Comparison of ENCODE assay signal across 8 cellular contexts in the genomic region with DNA sequence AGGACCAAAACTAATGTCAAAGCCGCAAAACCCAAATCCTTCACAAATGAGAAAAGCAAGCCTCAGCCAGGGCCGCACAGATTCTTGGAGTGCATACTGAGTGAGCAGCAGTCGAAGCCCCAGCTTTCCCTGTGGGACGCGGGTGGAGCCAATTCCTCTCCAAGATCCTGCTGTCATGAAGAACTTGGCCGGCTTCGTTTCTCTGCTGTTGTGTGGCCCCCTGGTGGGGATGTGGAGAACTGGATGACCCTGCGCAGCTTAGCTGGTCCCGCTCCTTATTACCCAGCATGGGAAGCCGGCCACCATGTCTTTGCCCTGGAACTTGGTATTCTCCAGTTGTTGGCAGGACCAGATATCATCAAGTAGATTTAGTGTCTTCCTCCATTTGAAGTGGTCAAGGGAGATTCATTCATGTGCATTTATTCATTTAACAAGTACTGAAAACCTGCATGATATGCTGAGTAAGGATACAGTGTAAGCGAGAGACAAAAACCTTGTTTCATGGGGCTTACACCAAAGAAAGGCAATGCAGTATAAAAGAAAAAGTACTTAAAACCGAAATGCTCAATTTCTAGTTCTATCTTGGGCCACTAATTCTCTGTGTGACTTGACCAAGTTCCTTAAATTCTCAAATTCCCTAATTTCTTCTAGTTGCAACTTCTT. TPM values are rescaled to one million over a fixed set of nuclear protein-coding genes. Genes with fewer than 3 reads are reported as not detected.
DNase-seq lines count a peak whose midpoint lies in the region; ATAC-seq and TF ChIP-seq lines count a peak whose summit lies in the region.

No MANE protein-coding gene starts in this region.

- peaks cover 40% of the 10 kb centered on the region for H3K4me1 Mint-ChIP-seq in activated naive CD8-positive, alpha-beta T cell treated with anti-CD3 and anti-CD28 coated beads, Interleukin-2, amount 50 U/mL, for 24 hours

- peaks cover 0 to 46% (median 0%) of the 10 kb centered on the region in 9 donors for H3K36me3 ChIP-seq in heart right ventricle

- no peak for TF ChIP-seq POLR2A in GM18505 (IDR thresholded peaks at IDR 0.05; ENCODE audit: borderline replicate concordance, extremely low read depth, insufficient read depth, insufficient read length)

- no peaks in the 10 kb centered on the region for H3K9me3 ChIP-seq in heart right ventricle

- H3K27me3 Mint-ChIP-seq in activated naive CD8-positive, alpha-beta T cell treated with anti-CD3 and anti-CD28 coated beads, Interleukin-2, amount 50 U/mL, for 24 hours = no peaks in the 10 kb centered on the region

- H3K27me3 ChIP-seq in heart right ventricle = peaks cover 0 to 8% (median 0%) of the 10 kb centered on the region in 7 donors

- WGBS in heart right ventricle, 2 donors = 15 to 18% methylated on average over 12 of the region's 12 CpGs

- ATAC-seq in activated naive CD8-positive, alpha-beta T cell treated with anti-CD3 and anti-CD28 coated beads, Interleukin-2, amount 50 U/mL, for 24 hours = peak; percentile 64
- peak; percentile 93 to 98 (median 96) for ATAC-seq in heart right ventricle
- no peak for ATAC-seq in GM18505 (IDR thresholded peaks at IDR 0.05; ENCODE audit: unreplicated experiment)

- peaks cover 52% of the 10 kb centered on the region for H3K36me3 Mint-ChIP-seq in activated naive CD8-positive, alpha-beta T cell treated with anti-CD3 and anti-CD28 coated beads, Interleukin-2, amount 50 U/mL, for 24 hours (ENCODE audit: low read depth)

- no peak overlapping the region for H3K27ac ChIP-seq in heart right ventricle

- no peaks in the 10 kb centered on the region for H3K9me3 Mint-ChIP-seq in activated naive CD8-positive, alpha-beta T cell treated with anti-CD3 and anti-CD28 coated beads, Interleukin-2, amount 50 U/mL, for 24 hours

- H3K4me3 ChIP-seq in heart right ventricle = no peak overlapping the region

- no peak overlapping the region for H3K4me3 Mint-ChIP-seq in activated naive CD8-positive, alpha-beta T cell treated with anti-CD3 and anti-CD28 coated beads, Interleukin-2, amount 50 U/mL, for 24 hours

- intact Hi-C loops in heart right ventricle (cut with DNase I) = loop anchor here (1.0 to 10.0 kb wide), 12 partner anchors 126 to 263 kb away; a partner anchor contains a TSS

- no peak overlapping the region for H3K27ac Mint-ChIP-seq in activated naive CD8-positive, alpha-beta T cell treated with anti-CD3 and anti-CD28 coated beads, Interleukin-2, amount 50 U/mL, for 24 hours

- peak; percentile 68 for DNase-seq in DMS153 treated with DMSO at 0.1 percent for 48 hours (lab: John Stamatoyannopoulos, UW; ENCODE audit: unreplicated experiment)
- DNase-seq in GOT3 (lab: John Stamatoyannopoulos, UW) = peak; percentile 5
- DNase-seq in NCI-H1048 (lab: John Stamatoyannopoulos, UW) = peak; percentile 39
- peak; percentile 23 to 73 for DNase-seq in SW 1271 (lab: John Stamatoyannopoulos, UW)
- peak; percentile 82 for DNase-seq in activated naive CD8-positive, alpha-beta T cell treated with anti-CD3 and anti-CD28 coated beads, Interleukin-2, amount 50 U/mL, for 24 hours
- peak; percentile 87 to 92 for DNase-seq in heart right ventricle
- peak; percentile 82 for DNase-seq in putamen (ENCODE audit: low spot score)

- peaks cover 0 to 48% (median 20%) of the 10 kb centered on the region in 9 donors for H3K4me1 ChIP-seq in heart right ventricle

- TF ChIP-seq CTCF in heart right ventricle (IDR thresholded peaks at IDR 0.05) = peak; percentile 86 to 97 (median 94)

RNA-seq across cellular contexts. Expression of a gene that starts 56.8 kb away (rescaled TPM):
- total RNA-seq in heart right ventricle = 1 to 10 TPM in 1 of 10 donors, under 1 TPM in 1, not detected in 8; 0.15 to 1.8 TPM
- under 1 TPM in 1 of 2 donors, not detected in 1; 0.06 TPM for polyA plus RNA-seq in heart right ventricle

Comparison
In these comparisons a context has a peak if more than half of its experiments do, and no peak if none do; other contexts are left out.
1. DNase-seq: peak in every context shown above with its lines; median percentile 90 in heart right ventricle; 82 in activated naive CD8-positive, alpha-beta T cell treated with anti-CD3 and anti-CD28 coated beads, Interleukin-2, amount 50 U/mL, for 24 hours; 82 in putamen; 68 in DMS153 treated with DMSO at 0.1 percent for 48 hours; 48 in SW 1271; 39 in NCI-H1048; 5 in GOT3.